In the genomic region with DNA sequence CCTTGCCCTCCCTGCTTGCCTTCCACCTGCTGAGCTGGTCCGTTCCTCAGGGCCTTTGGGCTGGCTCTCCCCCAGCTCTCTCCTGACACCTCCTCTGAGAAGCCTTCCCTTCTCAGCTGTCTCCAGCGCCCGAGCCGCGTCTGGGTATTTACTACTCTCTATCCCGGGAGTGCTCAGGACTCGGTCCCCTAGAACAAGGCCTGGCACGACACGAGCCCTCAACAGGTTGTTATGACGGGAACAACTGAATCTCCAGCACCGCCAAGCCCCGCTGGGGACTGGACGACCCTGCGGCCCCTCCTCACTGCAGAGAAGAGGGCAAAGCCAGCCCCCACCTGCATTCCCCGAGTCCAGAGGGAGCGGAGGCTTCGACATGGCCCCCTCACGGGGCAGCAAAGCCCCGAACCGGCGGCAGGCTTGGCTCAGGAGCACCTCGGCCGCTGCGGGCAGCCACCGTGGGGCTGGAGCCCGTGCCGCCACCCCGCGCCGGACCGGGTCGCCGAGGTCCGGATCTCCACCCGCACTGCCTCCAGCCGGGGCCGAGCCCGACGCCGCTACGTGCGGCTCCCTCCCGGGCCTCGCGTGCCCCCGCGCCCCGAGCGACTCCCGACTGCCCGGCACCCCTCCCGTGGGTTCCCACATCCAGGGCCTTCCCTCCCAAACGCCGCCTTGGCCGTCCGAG, we compare ENCODE assay signal across 8 cellular contexts. TPM values are rescaled to one million over a fixed set of nuclear protein-coding genes. Genes with fewer than 3 reads are reported as not detected.
DNase-seq lines count a peak whose midpoint lies in the region; ATAC-seq and TF ChIP-seq lines count a peak whose summit lies in the region.

No MANE protein-coding gene starts in this region.

- H3K36me3 ChIP-seq in right atrium auricular region (no peaks in the 10 kb centered on the region), sigmoid colon (no peaks in the 10 kb centered on the region)

- H3K27ac ChIP-seq in right atrium auricular region (peak overlapping the region; percentile 90 to 94), sigmoid colon (peak overlapping the region; percentile 88 to 96 (median 94))

- H3K4me3 ChIP-seq in right atrium auricular region = peak overlapping the region; percentile 91 to 94
- H3K4me3 ChIP-seq in sigmoid colon = peak overlapping the region; percentile 64 to 94 (median 78)

- no peak for TF ChIP-seq POLR2A in sigmoid colon (IDR thresholded peaks at IDR 0.05)

- no peaks in the 10 kb centered on the region for H3K27me3 ChIP-seq in right atrium auricular region
- H3K27me3 ChIP-seq in sigmoid colon = no peaks in the 10 kb centered on the region

- H3K9me3 ChIP-seq in right atrium auricular region (no peaks in the 10 kb centered on the region), sigmoid colon (no peaks in the 10 kb centered on the region)

- DNase-seq in stimulated activated CD4-positive, alpha-beta T cell treated with anti-CD3 and anti-CD28 coated beads, Interleukin-12 subunit alpha, Interleukin-12 subunit beta, amount 100 ng/mL, for 4 hours = peak; percentile 16
- DNase-seq in stimulated activated CD4-positive, alpha-beta T cell treated with anti-CD3 and anti-CD28 coated beads, Interleukin-4, amount 100 ng/mL, for 4 hours = no peak
- DNase-seq in right atrium auricular region (ENCODE audit: low spot score) (no peak), sigmoid colon (no peak), NCI-H1092 (lab: John Stamatoyannopoulos, UW) (no peak)

- 1% methylated on average over 56 of the region's 56 CpGs for WGBS in sigmoid colon, 2 donors

- no peak for TF ChIP-seq CTCF in right atrium auricular region (IDR thresholded peaks at IDR 0.05)
- no peak for TF ChIP-seq CTCF in sigmoid colon (IDR thresholded peaks at IDR 0.05)

- peak overlapping the region; percentile 93 for H3K4me3 Mint-ChIP-seq in activated naive CD8-positive, alpha-beta T cell

- H3K4me1 Mint-ChIP-seq in activated naive CD8-positive, alpha-beta T cell (ENCODE audit: low read depth) = peaks cover 38% of the 10 kb centered on the region

- intact Hi-C loops in sigmoid colon (cut with DNase I) = no loop called here

- peak; percentile 2 for ATAC-seq in HG03521 (IDR thresholded peaks at IDR 0.05; ENCODE audit: unreplicated experiment)
- ATAC-seq in GM18511 (IDR thresholded peaks at IDR 0.05; ENCODE audit: unreplicated experiment) = no peak

- H3K36me3 Mint-ChIP-seq in activated naive CD8-positive, alpha-beta T cell = peaks cover 2% of the 10 kb centered on the region

- H3K9me3 Mint-ChIP-seq in activated naive CD8-positive, alpha-beta T cell (ENCODE audit: low read depth) = no peaks in the 10 kb centered on the region

- H3K4me1 ChIP-seq in right atrium auricular region (peaks cover 0 to 53% of the 10 kb centered on the region in 2 donors), sigmoid colon (peaks cover 0 to 59% (median 51%) of the 10 kb centered on the region in 4 donors)

- H3K27me3 Mint-ChIP-seq in activated naive CD8-positive, alpha-beta T cell = no peaks in the 10 kb centered on the region

- TF ChIP-seq EP300 in sigmoid colon (IDR thresholded peaks at IDR 0.05) = no peak

- H3K27ac Mint-ChIP-seq in activated naive CD8-positive, alpha-beta T cell = peak overlapping the region; percentile 46

RNA-seq across cellular contexts. Expression of a gene that starts 0.8 kb away (rescaled TPM):
- total RNA-seq in right atrium auricular region (10 to 100 TPM; 24.0 to 27.3 TPM), sigmoid colon (10 to 100 TPM; 28.5 to 33.2 (median 31.1) TPM)
- polyA plus RNA-seq in sigmoid colon = 10 to 100 TPM in 2 of 3 donors, 1 to 10 TPM in 1; 7.2 to 20.4 (median 10.2) TPM

RNA-seq across cellular contexts. Expression of a gene that starts 8.5 kb away (rescaled TPM):
- total RNA-seq in right atrium auricular region (1 to 10 TPM; 3.8 to 5.4 TPM), sigmoid colon (1 to 10 TPM; 3.0 to 5.1 (median 3.6) TPM)
- polyA plus RNA-seq in sigmoid colon = 10 to 100 TPM in 1 of 3 donors, 1 to 10 TPM in 2; 2.4 to 28.6 (median 6.2) TPM

RNA-seq across cellular contexts. Expression of a gene that starts 39.2 kb away (rescaled TPM):
- 1 to 10 TPM; 1.9 to 2.9 TPM for total RNA-seq in right atrium auricular region
- 1 to 10 TPM; 2.0 to 4.3 (median 2.4) TPM for total RNA-seq in sigmoid colon
- 10 to 100 TPM in 1 of 3 donors, 1 to 10 TPM in 2; 2.5 to 16.7 (median 3.0) TPM for polyA plus RNA-seq in sigmoid colon
